In the genomic region with DNA sequence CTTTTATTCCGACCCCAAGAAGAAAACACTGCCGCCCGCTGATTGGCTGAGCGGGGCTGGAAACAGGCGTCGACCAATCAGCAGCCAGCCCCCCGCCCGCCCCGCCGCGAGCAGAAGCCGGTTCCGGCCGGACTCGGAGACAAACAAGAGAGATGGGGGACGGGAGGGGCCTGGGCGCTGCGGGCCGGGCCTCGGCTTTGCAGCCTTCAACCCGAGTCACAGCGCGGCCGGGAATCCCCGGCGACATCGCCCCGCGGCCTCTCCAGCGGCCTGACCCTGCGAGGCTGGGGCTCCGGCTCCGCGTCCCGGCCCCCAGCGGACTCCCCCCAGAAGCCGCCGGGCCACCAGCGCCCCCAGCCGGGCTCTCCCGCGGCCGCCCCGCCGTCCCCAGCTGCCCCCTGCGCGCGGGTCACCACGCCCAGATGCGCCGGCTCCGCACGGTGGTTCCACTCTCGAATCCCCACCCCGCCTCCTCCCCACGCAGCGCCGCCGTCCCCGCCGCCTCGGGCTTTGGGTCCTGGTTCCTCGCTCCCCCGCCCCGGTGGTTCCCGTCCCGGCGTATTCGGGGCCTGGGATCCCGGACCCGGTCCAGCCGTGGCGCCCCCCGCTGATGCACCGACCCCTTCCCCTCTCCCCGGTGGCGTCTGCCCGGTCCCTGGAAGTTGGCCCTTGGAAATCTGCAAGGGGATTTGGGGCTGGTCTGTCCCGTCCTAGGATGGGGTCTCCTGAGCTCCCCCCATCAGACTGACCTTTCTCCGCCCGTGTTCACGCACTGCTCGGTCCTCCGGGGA, we compare ENCODE assay signal across 1 cellular context.
TF ChIP-seq lines count a peak whose summit lies in the region.

No MANE protein-coding gene starts in this region.

TF ChIP-seq in HepG2, 621 proteins besides CTCF, POLR2A, EP300 and RAD21 (continued from another document and continues in another):
- TF ChIP-seq ZMYM4 (CRISPR knock-in tag; IDR thresholded peaks at IDR 0.05) (no peak), PAF1 (CRISPR knock-in tag; IDR thresholded peaks at IDR 0.05) (no peak), ZNF225 (CRISPR knock-in tag; IDR thresholded peaks at IDR 0.05) (0 out of 2 replicates have a peak, but pooled peaks have one; percentile 13), ZNF841 (CRISPR knock-in tag; IDR thresholded peaks at IDR 0.05; ENCODE audit: borderline replicate concordance) (no peak), MYNN (CRISPR knock-in tag; IDR thresholded peaks at IDR 0.05; ENCODE audit: low read depth) (no peak), ASH2L (IDR thresholded peaks at IDR 0.05; ENCODE audit: insufficient read length, low read depth, low read length) (peak; percentile 44), ZNF253 (CRISPR knock-in tag; IDR thresholded peaks at IDR 0.05; ENCODE audit: borderline replicate concordance) (0 out of 2 replicates have a peak, but pooled peaks have one; percentile 32), NONO (IDR thresholded peaks at IDR 0.05) (no peak), NONO (CRISPR knock-in tag; conservative IDR thresholded peaks at IDR 0.05) (no peak; the same call in 1 of the 2 replicates), FOXK1 (CRISPR knock-in tag; IDR thresholded peaks at IDR 0.05; ENCODE audit: borderline replicate concordance, low read depth) (peak; percentile 40), ATRX (CRISPR knock-in tag; IDR thresholded peaks at IDR 0.05; ENCODE audit: borderline replicate concordance) (no peak), SNAPC2 (CRISPR knock-in tag; IDR thresholded peaks at IDR 0.05) (no peak), ZNF747 (CRISPR knock-in tag; IDR thresholded peaks at IDR 0.05; ENCODE audit: borderline replicate concordance) (no peak), ZNF530 (CRISPR knock-in tag; IDR thresholded peaks at IDR 0.05; ENCODE audit: low read depth) (no peak), ZNF121 (CRISPR knock-in tag; IDR thresholded peaks at IDR 0.05) (no peak), ZSCAN12 (CRISPR knock-in tag; IDR thresholded peaks at IDR 0.05) (no peak), MIER3 (CRISPR knock-in tag; IDR thresholded peaks at IDR 0.05; ENCODE audit: borderline replicate concordance) (no peak), ATAD3A (CRISPR knock-in tag; IDR thresholded peaks at IDR 0.05) (no peak), ZNF773 (CRISPR knock-in tag; IDR thresholded peaks at IDR 0.05; ENCODE audit: borderline replicate concordance) (peak; percentile 16; the same call in 1 of the 2 replicates), PHF21A (CRISPR knock-in tag; IDR thresholded peaks at IDR 0.05) (peak; percentile 100), ZKSCAN8 (CRISPR knock-in tag; IDR thresholded peaks at IDR 0.05; ENCODE audit: borderline replicate concordance) (no peak), CCDC6 (CRISPR knock-in tag; IDR thresholded peaks at IDR 0.05) (no peak), SNAI1 (CRISPR knock-in tag; IDR thresholded peaks at IDR 0.05; ENCODE audit: borderline replicate concordance) (no peak), KDM4B (CRISPR knock-in tag; IDR thresholded peaks at IDR 0.05) (no peak)
- TF ChIP-seq, protein P1, sequence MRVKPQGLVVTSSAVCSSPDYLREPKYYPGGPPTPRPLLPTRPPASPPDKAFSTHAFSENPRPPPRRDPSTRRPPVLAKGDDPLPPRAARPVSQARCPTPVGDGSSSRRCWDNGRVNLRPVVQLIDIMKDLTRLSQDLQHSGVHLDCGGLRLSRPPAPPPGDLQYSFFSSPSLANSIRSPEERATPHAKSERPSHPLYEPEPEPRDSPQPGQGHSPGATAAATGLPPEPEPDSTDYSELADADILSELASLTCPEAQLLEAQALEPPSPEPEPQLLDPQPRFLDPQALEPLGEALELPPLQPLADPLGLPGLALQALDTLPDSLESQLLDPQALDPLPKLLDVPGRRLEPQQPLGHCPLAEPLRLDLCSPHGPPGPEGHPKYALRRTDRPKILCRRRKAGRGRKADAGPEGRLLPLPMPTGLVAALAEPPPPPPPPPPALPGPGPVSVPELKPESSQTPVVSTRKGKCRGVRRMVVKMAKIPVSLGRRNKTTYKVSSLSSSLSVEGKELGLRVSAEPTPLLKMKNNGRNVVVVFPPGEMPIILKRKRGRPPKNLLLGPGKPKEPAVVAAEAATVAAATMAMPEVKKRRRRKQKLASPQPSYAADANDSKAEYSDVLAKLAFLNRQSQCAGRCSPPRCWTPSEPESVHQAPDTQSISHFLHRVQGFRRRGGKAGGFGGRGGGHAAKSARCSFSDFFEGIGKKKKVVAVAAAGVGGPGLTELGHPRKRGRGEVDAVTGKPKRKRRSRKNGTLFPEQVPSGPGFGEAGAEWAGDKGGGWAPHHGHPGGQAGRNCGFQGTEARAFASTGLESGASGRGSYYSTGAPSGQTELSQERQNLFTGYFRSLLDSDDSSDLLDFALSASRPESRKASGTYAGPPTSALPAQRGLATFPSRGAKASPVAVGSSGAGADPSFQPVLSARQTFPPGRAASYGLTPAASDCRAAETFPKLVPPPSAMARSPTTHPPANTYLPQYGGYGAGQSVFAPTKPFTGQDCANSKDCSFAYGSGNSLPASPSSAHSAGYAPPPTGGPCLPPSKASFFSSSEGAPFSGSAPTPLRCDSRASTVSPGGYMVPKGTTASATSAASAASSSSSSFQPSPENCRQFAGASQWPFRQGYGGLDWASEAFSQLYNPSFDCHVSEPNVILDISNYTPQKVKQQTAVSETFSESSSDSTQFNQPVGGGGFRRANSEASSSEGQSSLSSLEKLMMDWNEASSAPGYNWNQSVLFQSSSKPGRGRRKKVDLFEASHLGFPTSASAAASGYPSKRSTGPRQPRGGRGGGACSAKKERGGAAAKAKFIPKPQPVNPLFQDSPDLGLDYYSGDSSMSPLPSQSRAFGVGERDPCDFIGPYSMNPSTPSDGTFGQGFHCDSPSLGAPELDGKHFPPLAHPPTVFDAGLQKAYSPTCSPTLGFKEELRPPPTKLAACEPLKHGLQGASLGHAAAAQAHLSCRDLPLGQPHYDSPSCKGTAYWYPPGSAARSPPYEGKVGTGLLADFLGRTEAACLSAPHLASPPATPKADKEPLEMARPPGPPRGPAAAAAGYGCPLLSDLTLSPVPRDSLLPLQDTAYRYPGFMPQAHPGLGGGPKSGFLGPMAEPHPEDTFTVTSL (CRISPR knock-in tag; IDR thresholded peaks at IDR 0.05; ENCODE audit: borderline replicate concordance): no peak
- TF ChIP-seq, protein P2, sequence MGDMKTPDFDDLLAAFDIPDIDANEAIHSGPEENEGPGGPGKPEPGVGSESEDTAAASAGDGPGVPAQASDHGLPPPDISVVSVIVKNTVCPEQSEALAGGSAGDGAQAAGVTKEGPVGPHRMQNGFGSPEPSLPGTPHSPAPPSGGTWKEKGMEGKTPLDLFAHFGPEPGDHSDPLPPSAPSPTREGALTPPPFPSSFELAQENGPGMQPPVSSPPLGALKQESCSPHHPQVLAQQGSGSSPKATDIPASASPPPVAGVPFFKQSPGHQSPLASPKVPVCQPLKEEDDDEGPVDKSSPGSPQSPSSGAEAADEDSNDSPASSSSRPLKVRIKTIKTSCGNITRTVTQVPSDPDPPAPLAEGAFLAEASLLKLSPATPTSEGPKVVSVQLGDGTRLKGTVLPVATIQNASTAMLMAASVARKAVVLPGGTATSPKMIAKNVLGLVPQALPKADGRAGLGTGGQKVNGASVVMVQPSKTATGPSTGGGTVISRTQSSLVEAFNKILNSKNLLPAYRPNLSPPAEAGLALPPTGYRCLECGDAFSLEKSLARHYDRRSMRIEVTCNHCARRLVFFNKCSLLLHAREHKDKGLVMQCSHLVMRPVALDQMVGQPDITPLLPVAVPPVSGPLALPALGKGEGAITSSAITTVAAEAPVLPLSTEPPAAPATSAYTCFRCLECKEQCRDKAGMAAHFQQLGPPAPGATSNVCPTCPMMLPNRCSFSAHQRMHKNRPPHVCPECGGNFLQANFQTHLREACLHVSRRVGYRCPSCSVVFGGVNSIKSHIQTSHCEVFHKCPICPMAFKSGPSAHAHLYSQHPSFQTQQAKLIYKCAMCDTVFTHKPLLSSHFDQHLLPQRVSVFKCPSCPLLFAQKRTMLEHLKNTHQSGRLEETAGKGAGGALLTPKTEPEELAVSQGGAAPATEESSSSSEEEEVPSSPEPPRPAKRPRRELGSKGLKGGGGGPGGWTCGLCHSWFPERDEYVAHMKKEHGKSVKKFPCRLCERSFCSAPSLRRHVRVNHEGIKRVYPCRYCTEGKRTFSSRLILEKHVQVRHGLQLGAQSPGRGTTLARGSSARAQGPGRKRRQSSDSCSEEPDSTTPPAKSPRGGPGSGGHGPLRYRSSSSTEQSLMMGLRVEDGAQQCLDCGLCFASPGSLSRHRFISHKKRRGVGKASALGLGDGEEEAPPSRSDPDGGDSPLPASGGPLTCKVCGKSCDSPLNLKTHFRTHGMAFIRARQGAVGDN (CRISPR knock-in tag; IDR thresholded peaks at IDR 0.05): peak; percentile 29
- TF ChIP-seq, protein P3, sequence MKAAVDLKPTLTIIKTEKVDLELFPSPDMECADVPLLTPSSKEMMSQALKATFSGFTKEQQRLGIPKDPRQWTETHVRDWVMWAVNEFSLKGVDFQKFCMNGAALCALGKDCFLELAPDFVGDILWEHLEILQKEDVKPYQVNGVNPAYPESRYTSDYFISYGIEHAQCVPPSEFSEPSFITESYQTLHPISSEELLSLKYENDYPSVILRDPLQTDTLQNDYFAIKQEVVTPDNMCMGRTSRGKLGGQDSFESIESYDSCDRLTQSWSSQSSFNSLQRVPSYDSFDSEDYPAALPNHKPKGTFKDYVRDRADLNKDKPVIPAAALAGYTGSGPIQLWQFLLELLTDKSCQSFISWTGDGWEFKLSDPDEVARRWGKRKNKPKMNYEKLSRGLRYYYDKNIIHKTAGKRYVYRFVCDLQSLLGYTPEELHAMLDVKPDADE (CRISPR knock-in tag; IDR thresholded peaks at IDR 0.05): no peak
- TF ChIP-seq, protein P4, sequence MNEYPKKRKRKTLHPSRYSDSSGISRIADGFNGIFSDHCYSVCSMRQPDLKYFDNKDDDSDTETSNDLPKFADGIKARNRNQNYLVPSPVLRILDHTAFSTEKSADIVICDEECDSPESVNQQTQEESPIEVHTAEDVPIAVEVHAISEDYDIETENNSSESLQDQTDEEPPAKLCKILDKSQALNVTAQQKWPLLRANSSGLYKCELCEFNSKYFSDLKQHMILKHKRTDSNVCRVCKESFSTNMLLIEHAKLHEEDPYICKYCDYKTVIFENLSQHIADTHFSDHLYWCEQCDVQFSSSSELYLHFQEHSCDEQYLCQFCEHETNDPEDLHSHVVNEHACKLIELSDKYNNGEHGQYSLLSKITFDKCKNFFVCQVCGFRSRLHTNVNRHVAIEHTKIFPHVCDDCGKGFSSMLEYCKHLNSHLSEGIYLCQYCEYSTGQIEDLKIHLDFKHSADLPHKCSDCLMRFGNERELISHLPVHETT (CRISPR knock-in tag; conservative IDR thresholded peaks at IDR 0.05): no peak
- TF ChIP-seq, protein P5, sequence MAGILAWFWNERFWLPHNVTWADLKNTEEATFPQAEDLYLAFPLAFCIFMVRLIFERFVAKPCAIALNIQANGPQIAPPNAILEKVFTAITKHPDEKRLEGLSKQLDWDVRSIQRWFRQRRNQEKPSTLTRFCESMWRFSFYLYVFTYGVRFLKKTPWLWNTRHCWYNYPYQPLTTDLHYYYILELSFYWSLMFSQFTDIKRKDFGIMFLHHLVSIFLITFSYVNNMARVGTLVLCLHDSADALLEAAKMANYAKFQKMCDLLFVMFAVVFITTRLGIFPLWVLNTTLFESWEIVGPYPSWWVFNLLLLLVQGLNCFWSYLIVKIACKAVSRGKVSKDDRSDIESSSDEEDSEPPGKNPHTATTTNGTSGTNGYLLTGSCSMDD (CRISPR knock-in tag; IDR thresholded peaks at IDR 0.05): no peak
- TF ChIP-seq, protein P6, sequence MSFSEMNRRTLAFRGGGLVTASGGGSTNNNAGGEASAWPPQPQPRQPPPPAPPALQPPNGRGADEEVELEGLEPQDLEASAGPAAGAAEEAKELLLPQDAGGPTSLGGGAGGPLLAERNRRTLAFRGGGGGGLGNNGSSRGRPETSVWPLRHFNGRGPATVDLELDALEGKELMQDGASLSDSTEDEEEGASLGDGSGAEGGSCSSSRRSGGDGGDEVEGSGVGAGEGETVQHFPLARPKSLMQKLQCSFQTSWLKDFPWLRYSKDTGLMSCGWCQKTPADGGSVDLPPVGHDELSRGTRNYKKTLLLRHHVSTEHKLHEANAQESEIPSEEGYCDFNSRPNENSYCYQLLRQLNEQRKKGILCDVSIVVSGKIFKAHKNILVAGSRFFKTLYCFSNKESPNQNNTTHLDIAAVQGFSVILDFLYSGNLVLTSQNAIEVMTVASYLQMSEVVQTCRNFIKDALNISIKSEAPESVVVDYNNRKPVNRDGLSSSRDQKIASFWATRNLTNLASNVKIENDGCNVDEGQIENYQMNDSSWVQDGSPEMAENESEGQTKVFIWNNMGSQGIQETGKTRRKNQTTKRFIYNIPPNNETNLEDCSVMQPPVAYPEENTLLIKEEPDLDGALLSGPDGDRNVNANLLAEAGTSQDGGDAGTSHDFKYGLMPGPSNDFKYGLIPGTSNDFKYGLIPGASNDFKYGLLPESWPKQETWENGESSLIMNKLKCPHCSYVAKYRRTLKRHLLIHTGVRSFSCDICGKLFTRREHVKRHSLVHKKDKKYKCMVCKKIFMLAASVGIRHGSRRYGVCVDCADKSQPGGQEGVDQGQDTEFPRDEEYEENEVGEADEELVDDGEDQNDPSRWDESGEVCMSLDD (CRISPR knock-in tag; IDR thresholded peaks at IDR 0.05; ENCODE audit: borderline replicate concordance): no peak
- TF ChIP-seq, protein P7, sequence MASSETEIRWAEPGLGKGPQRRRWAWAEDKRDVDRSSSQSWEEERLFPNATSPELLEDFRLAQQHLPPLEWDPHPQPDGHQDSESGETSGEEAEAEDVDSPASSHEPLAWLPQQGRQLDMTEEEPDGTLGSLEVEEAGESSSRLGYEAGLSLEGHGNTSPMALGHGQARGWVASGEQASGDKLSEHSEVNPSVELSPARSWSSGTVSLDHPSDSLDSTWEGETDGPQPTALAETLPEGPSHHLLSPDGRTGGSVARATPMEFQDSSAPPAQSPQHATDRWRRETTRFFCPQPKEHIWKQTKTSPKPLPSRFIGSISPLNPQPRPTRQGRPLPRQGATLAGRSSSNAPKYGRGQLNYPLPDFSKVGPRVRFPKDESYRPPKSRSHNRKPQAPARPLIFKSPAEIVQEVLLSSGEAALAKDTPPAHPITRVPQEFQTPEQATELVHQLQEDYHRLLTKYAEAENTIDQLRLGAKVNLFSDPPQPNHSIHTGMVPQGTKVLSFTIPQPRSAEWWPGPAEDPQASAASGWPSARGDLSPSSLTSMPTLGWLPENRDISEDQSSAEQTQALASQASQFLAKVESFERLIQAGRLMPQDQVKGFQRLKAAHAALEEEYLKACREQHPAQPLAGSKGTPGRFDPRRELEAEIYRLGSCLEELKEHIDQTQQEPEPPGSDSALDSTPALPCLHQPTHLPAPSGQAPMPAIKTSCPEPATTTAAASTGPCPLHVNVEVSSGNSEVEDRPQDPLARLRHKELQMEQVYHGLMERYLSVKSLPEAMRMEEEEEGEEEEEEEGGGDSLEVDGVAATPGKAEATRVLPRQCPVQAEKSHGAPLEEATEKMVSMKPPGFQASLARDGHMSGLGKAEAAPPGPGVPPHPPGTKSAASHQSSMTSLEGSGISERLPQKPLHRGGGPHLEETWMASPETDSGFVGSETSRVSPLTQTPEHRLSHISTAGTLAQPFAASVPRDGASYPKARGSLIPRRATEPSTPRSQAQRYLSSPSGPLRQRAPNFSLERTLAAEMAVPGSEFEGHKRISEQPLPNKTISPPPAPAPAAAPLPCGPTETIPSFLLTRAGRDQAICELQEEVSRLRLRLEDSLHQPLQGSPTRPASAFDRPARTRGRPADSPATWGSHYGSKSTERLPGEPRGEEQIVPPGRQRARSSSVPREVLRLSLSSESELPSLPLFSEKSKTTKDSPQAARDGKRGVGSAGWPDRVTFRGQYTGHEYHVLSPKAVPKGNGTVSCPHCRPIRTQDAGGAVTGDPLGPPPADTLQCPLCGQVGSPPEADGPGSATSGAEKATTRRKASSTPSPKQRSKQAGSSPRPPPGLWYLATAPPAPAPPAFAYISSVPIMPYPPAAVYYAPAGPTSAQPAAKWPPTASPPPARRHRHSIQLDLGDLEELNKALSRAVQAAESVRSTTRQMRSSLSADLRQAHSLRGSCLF (CRISPR knock-in tag; IDR thresholded peaks at IDR 0.05; ENCODE audit: borderline replicate concordance): no peak
